Comparison of ENCODE assay signal across 39 cellular contexts in the genomic region with DNA sequence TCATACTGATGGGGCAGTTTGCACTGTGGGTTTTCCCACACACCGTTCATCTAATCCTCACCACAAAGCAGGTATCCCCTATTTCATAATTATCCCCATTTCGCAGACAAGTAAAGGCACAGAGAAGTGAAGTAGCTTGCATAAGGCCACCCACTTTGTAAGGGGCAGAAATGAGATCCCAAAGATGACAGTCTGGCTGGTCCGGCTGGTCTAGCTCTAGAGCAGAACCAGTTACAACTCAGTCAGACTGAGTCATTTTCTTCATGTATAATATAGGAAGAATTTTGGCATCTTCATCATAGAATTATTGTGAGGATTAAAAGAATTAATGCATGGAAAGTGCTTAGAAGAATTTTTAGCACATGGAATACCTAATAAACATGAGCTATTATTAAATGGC. TPM values are rescaled to one million over a fixed set of nuclear protein-coding genes. Genes with fewer than 3 reads are reported as not detected.
"Had no signal": no experiment of that assay in that cellular context is flagged by ENCODE, and none has a peak within 500 bp of the region (broad histone marks: within the 10 kb centered on the region; RNA-seq: fewer than 3 reads in every experiment).

No MANE protein-coding gene starts in this region.

- H3K27ac Mint-ChIP-seq: activated B cell treated with CpG ODN at 0.5 μM for 24 hours; activated CD4-positive, alpha-beta memory T cell treated with anti-CD3 and anti-CD28 coated beads for 36 hours; activated CD4-positive, alpha-beta T cell treated with anti-CD3 and anti-CD28 coated beads, Interleukin-2, amount 10 ng/mL, durations not matched to agents 24 days and 14 days; activated CD8-positive, alpha-beta T cell treated with anti-CD3 and anti-CD28 coated beads for 36 hours; activated naive CD4-positive, alpha-beta T cell treated with anti-CD3 and anti-CD28 coated beads, Interleukin-2, amount 10 ng/mL, durations not matched to agents 7 days and 5 days; activated naive CD4-positive, alpha-beta T cell treated with anti-CD3 and anti-CD28 coated beads, Interleukin-2, amount 50 U/mL, for 24 hours; activated naive CD8-positive, alpha-beta T cell; activated naive CD8-positive, alpha-beta T cell treated with anti-CD3 and anti-CD28 coated beads, Interleukin-2, amount 10 ng/mL, durations not matched to agents 7 days and 5 days; activated naive CD8-positive, alpha-beta T cell treated with anti-CD3 and anti-CD28 coated beads, Interleukin-2, amount 50 U/mL, for 24 hours; activated T-cell treated with anti-CD3 and anti-CD28 coated beads, Interleukin-2, amount 50 U/mL, for 72 hours; activated T-helper 1 cell treated with anti-CD3 and anti-CD28 coated beads, Interleukin-12 subunit alpha, Interleukin-12 subunit beta, Interleukin-2, Interleukin-4 antibody, amounts not matched to agents 30 ng/mL and 10 ng/mL and 1 ng/mL, durations not matched to agents 14 hours and 24 hours and 36 hours; activated T-helper 2 cell treated with anti-CD3 and anti-CD28 coated beads, Interferon-gamma antibody, Interleukin-2, Interleukin-4, amounts not matched to agents 10 μg/mL and 5 μg/mL and 100 μg/mL, durations not matched to agents 14 hours and 24 hours and 36 hours; T-helper 1 cell treated with Interleukin-12 subunit alpha and Interleukin-12 subunit beta and Interleukin-4 antibody, amounts not matched to agents 30 μg/mL and 1 μg/mL, for 36 hours; T-helper 2 cell treated with Interferon-gamma antibody and Interleukin-4, amounts not matched to agents 5 μg/mL and 100 μg/mL, for 36 hours had no signal

- FAIRE-seq: astrocyte, TTC549 had no signal

- H3K4me3 ChIP-seq: body of pancreas had no signal

- H3K9me3 ChIP-seq: body of pancreas had no signal

- ATAC-seq: activated CD8-positive, alpha-beta T cell treated with anti-CD3 and anti-CD28 coated beads for 36 hours; activated naive CD8-positive, alpha-beta T cell treated with anti-CD3 and anti-CD28 coated beads, Interleukin-2, amount 50 U/mL, for 24 hours; activated T-cell treated with anti-CD3 and anti-CD28 coated beads, Interleukin-2, amount 50 U/mL, for 4 hours; activated T-cell treated with anti-CD3 and anti-CD28 coated beads, Interleukin-2, amount 50 U/mL, for 72 hours; body of pancreas had no signal

- DNase-seq: activated B cell treated with CpG ODN at 0.5 μM for 24 hours; activated CD4-positive, alpha-beta memory T cell treated with anti-CD3 and anti-CD28 coated beads for 36 hours; activated CD4-positive, alpha-beta T cell treated with anti-CD3 and anti-CD28 coated beads for 4 hours; activated CD4-positive, alpha-beta T cell treated with anti-CD3 and anti-CD28 coated beads, Interleukin-2, amount 10 ng/mL, durations not matched to agents 24 days and 14 days; activated CD4-positive, alpha-beta T cell treated with anti-CD3 and anti-CD28 coated beads, Interleukin-2, amount 50 U/mL, for 1 hour; activated CD4-positive, alpha-beta T cell treated with anti-CD3 and anti-CD28 coated beads, Interleukin-2, amount 50 U/mL, for 4 hours; activated CD4-positive, CD25-positive, alpha-beta regulatory T cell treated with anti-CD3 and anti-CD28 coated beads, Interleukin-2, amount 50 U/mL, for 72 hours; activated CD8-positive, alpha-beta memory T cell treated with anti-CD3 and anti-CD28 coated beads, Interleukin-2, amount 50 U/mL, for 4 hours; activated CD8-positive, alpha-beta T cell treated with anti-CD3 and anti-CD28 coated beads for 36 hours; activated effector memory CD4-positive, alpha-beta T cell treated with Interleukin-2 at 50 U/mL for 16 hours; activated gamma-delta T cell; activated naive CD4-positive, alpha-beta T cell treated with anti-CD3 and anti-CD28 coated beads, Interleukin-2, amount 10 ng/mL, durations not matched to agents 7 days and 5 days; activated naive CD4-positive, alpha-beta T cell treated with Interleukin-2 at 50 U/mL for 16 hours; activated naive CD8-positive, alpha-beta T cell treated with anti-CD3 and anti-CD28 coated beads, Interleukin-2, amount 10 ng/mL, durations not matched to agents 7 days and 5 days; activated naive CD8-positive, alpha-beta T cell treated with anti-CD3 and anti-CD28 coated beads, Interleukin-2, amount 50 U/mL, for 24 hours; activated T-cell treated with anti-CD3 and anti-CD28 coated beads for 4 hours; activated T-cell treated with anti-CD3 and anti-CD28 coated beads, Interleukin-2, amount 50 U/mL, for 1 hour; activated T-cell treated with anti-CD3 and anti-CD28 coated beads, Interleukin-2, amount 50 U/mL, for 4 hours; activated T-cell treated with anti-CD3 and anti-CD28 coated beads, Interleukin-2, amount 50 U/mL, for 72 hours; aorta; brain microvascular endothelial cell; central memory CD4-positive, alpha-beta T cell; SW 1271; T-helper 1 cell; T-helper 2 cell; T-helper 9 cell had no signal

- H3K27me3 ChIP-seq: body of pancreas, brain microvascular endothelial cell had no signal

- H3K4me3 Mint-ChIP-seq: activated B cell treated with CpG ODN at 0.5 μM for 24 hours; activated CD4-positive, alpha-beta memory T cell treated with anti-CD3 and anti-CD28 coated beads for 36 hours; activated CD4-positive, alpha-beta T cell treated with anti-CD3 and anti-CD28 coated beads, Interleukin-2, amount 10 ng/mL, durations not matched to agents 24 days and 14 days; activated CD8-positive, alpha-beta T cell treated with anti-CD3 and anti-CD28 coated beads for 36 hours; activated naive CD4-positive, alpha-beta T cell treated with anti-CD3 and anti-CD28 coated beads, Interleukin-2, amount 10 ng/mL, durations not matched to agents 7 days and 5 days; activated naive CD4-positive, alpha-beta T cell treated with anti-CD3 and anti-CD28 coated beads, Interleukin-2, amount 50 U/mL, for 24 hours; activated naive CD8-positive, alpha-beta T cell; activated naive CD8-positive, alpha-beta T cell treated with anti-CD3 and anti-CD28 coated beads, Interleukin-2, amount 10 ng/mL, durations not matched to agents 7 days and 5 days; activated naive CD8-positive, alpha-beta T cell treated with anti-CD3 and anti-CD28 coated beads, Interleukin-2, amount 50 U/mL, for 24 hours; activated T-cell treated with anti-CD3 and anti-CD28 coated beads, Interleukin-2, amount 50 U/mL, for 4 hours; activated T-cell treated with anti-CD3 and anti-CD28 coated beads, Interleukin-2, amount 50 U/mL, for 72 hours; activated T-helper 1 cell treated with anti-CD3 and anti-CD28 coated beads, Interleukin-12 subunit alpha, Interleukin-12 subunit beta, Interleukin-2, Interleukin-4 antibody, amounts not matched to agents 30 ng/mL and 10 ng/mL and 1 ng/mL, durations not matched to agents 14 hours and 24 hours and 36 hours; T-helper 1 cell treated with Interleukin-12 subunit alpha and Interleukin-12 subunit beta and Interleukin-4 antibody, amounts not matched to agents 30 μg/mL and 1 μg/mL, for 36 hours; T-helper 2 cell treated with Interferon-gamma antibody and Interleukin-4, amounts not matched to agents 5 μg/mL and 100 μg/mL, for 36 hours had no signal

- H3K27me3 Mint-ChIP-seq: activated B cell treated with CpG ODN at 0.5 μM for 24 hours; activated CD4-positive, alpha-beta memory T cell treated with anti-CD3 and anti-CD28 coated beads for 36 hours; activated CD4-positive, alpha-beta T cell treated with anti-CD3 and anti-CD28 coated beads, Interleukin-2, amount 10 ng/mL, durations not matched to agents 24 days and 14 days; activated CD8-positive, alpha-beta T cell treated with anti-CD3 and anti-CD28 coated beads for 36 hours; activated naive CD4-positive, alpha-beta T cell treated with anti-CD3 and anti-CD28 coated beads, Interleukin-2, amount 10 ng/mL, durations not matched to agents 7 days and 5 days; activated naive CD4-positive, alpha-beta T cell treated with anti-CD3 and anti-CD28 coated beads, Interleukin-2, amount 50 U/mL, for 24 hours; activated naive CD8-positive, alpha-beta T cell; activated naive CD8-positive, alpha-beta T cell treated with anti-CD3 and anti-CD28 coated beads, Interleukin-2, amount 10 ng/mL, durations not matched to agents 7 days and 5 days had no signal

- H3K9me3 Mint-ChIP-seq: activated B cell treated with CpG ODN at 0.5 μM for 24 hours; activated CD4-positive, alpha-beta memory T cell treated with anti-CD3 and anti-CD28 coated beads for 36 hours; activated CD4-positive, alpha-beta T cell treated with anti-CD3 and anti-CD28 coated beads, Interleukin-2, amount 10 ng/mL, durations not matched to agents 24 days and 14 days; activated CD8-positive, alpha-beta T cell treated with anti-CD3 and anti-CD28 coated beads for 36 hours; activated naive CD4-positive, alpha-beta T cell treated with anti-CD3 and anti-CD28 coated beads, Interleukin-2, amount 10 ng/mL, durations not matched to agents 7 days and 5 days; activated naive CD4-positive, alpha-beta T cell treated with anti-CD3 and anti-CD28 coated beads, Interleukin-2, amount 50 U/mL, for 24 hours; activated naive CD8-positive, alpha-beta T cell treated with anti-CD3 and anti-CD28 coated beads, Interleukin-2, amount 10 ng/mL, durations not matched to agents 7 days and 5 days; activated naive CD8-positive, alpha-beta T cell treated with anti-CD3 and anti-CD28 coated beads, Interleukin-2, amount 50 U/mL, for 24 hours; activated T-cell treated with anti-CD3 and anti-CD28 coated beads, Interleukin-2, amount 50 U/mL, for 4 hours; activated T-cell treated with anti-CD3 and anti-CD28 coated beads, Interleukin-2, amount 50 U/mL, for 72 hours; activated T-helper 1 cell treated with anti-CD3 and anti-CD28 coated beads, Interleukin-12 subunit alpha, Interleukin-12 subunit beta, Interleukin-2, Interleukin-4 antibody, amounts not matched to agents 30 ng/mL and 10 ng/mL and 1 ng/mL, durations not matched to agents 14 hours and 24 hours and 36 hours; activated T-helper 2 cell treated with anti-CD3 and anti-CD28 coated beads, Interferon-gamma antibody, Interleukin-2, Interleukin-4, amounts not matched to agents 10 μg/mL and 5 μg/mL and 100 μg/mL, durations not matched to agents 14 hours and 24 hours and 36 hours; T-helper 1 cell treated with Interleukin-12 subunit alpha and Interleukin-12 subunit beta and Interleukin-4 antibody, amounts not matched to agents 30 μg/mL and 1 μg/mL, for 36 hours; T-helper 2 cell treated with Interferon-gamma antibody and Interleukin-4, amounts not matched to agents 5 μg/mL and 100 μg/mL, for 36 hours had no signal

- H3K27ac ChIP-seq: brain microvascular endothelial cell, VCaP had no signal

- H3K4me1 Mint-ChIP-seq: activated B cell treated with CpG ODN at 0.5 μM for 24 hours; activated CD4-positive, alpha-beta T cell treated with anti-CD3 and anti-CD28 coated beads, Interleukin-2, amount 10 ng/mL, durations not matched to agents 24 days and 14 days; activated naive CD4-positive, alpha-beta T cell treated with anti-CD3 and anti-CD28 coated beads, Interleukin-2, amount 10 ng/mL, durations not matched to agents 7 days and 5 days; activated naive CD4-positive, alpha-beta T cell treated with anti-CD3 and anti-CD28 coated beads, Interleukin-2, amount 50 U/mL, for 24 hours; activated naive CD8-positive, alpha-beta T cell treated with anti-CD3 and anti-CD28 coated beads, Interleukin-2, amount 10 ng/mL, durations not matched to agents 7 days and 5 days; activated naive CD8-positive, alpha-beta T cell treated with anti-CD3 and anti-CD28 coated beads, Interleukin-2, amount 50 U/mL, for 24 hours had no signal

- H3K36me3 Mint-ChIP-seq: activated CD4-positive, alpha-beta memory T cell treated with anti-CD3 and anti-CD28 coated beads for 36 hours; activated naive CD4-positive, alpha-beta T cell treated with anti-CD3 and anti-CD28 coated beads, Interleukin-2, amount 10 ng/mL, durations not matched to agents 7 days and 5 days; activated naive CD4-positive, alpha-beta T cell treated with anti-CD3 and anti-CD28 coated beads, Interleukin-2, amount 50 U/mL, for 24 hours; activated naive CD8-positive, alpha-beta T cell; activated naive CD8-positive, alpha-beta T cell treated with anti-CD3 and anti-CD28 coated beads, Interleukin-2, amount 10 ng/mL, durations not matched to agents 7 days and 5 days had no signal

RNA-seq across cellular contexts. Expression of gene RBP1, which starts 10.6 kb away (rescaled TPM):
- total RNA-seq: activated B cell treated with CpG ODN at 0.5 μM for 24 hours; activated CD4-positive, alpha-beta memory T cell treated with anti-CD3 and anti-CD28 coated beads for 36 hours; activated CD4-positive, alpha-beta T cell treated with anti-CD3 and anti-CD28 coated beads, Interleukin-2, amount 10 ng/mL, durations not matched to agents 24 days and 14 days; activated CD8-positive, alpha-beta memory T cell treated with anti-CD3 and anti-CD28 coated beads for 36 hours; activated CD8-positive, alpha-beta T cell treated with anti-CD3 and anti-CD28 coated beads for 36 hours; activated naive CD8-positive, alpha-beta T cell treated with anti-CD3 and anti-CD28 coated beads, Interleukin-2, amount 10 ng/mL, durations not matched to agents 7 days and 5 days; activated T-cell treated with anti-CD3 and anti-CD28 coated beads, Interleukin-2, amount 50 U/mL, for 72 hours; activated T-helper 1 cell treated with anti-CD3 and anti-CD28 coated beads, Interleukin-12 subunit alpha, Interleukin-12 subunit beta, Interleukin-2, Interleukin-4 antibody, amounts not matched to agents 30 ng/mL and 10 ng/mL and 1 ng/mL, durations not matched to agents 14 hours and 24 hours and 36 hours; activated T-helper 2 cell treated with anti-CD3 and anti-CD28 coated beads, Interferon-gamma antibody, Interleukin-2, Interleukin-4, amounts not matched to agents 10 μg/mL and 5 μg/mL and 100 μg/mL, durations not matched to agents 14 hours and 24 hours and 36 hours had no signal

RNA-seq across cellular contexts. Expression of gene RBP2, which starts 52.6 kb away (rescaled TPM):
- total RNA-seq: activated B cell treated with CpG ODN at 0.5 μM for 24 hours; activated CD4-positive, alpha-beta memory T cell treated with anti-CD3 and anti-CD28 coated beads for 36 hours; activated CD4-positive, alpha-beta T cell treated with anti-CD3 and anti-CD28 coated beads, Interleukin-2, amount 10 ng/mL, durations not matched to agents 24 days and 14 days; activated CD8-positive, alpha-beta memory T cell treated with anti-CD3 and anti-CD28 coated beads for 36 hours; activated CD8-positive, alpha-beta T cell treated with anti-CD3 and anti-CD28 coated beads for 36 hours; activated naive CD8-positive, alpha-beta T cell treated with anti-CD3 and anti-CD28 coated beads, Interleukin-2, amount 10 ng/mL, durations not matched to agents 7 days and 5 days; activated T-cell treated with anti-CD3 and anti-CD28 coated beads, Interleukin-2, amount 50 U/mL, for 4 hours; activated T-cell treated with anti-CD3 and anti-CD28 coated beads, Interleukin-2, amount 50 U/mL, for 72 hours; activated T-helper 1 cell treated with anti-CD3 and anti-CD28 coated beads, Interleukin-12 subunit alpha, Interleukin-12 subunit beta, Interleukin-2, Interleukin-4 antibody, amounts not matched to agents 30 ng/mL and 10 ng/mL and 1 ng/mL, durations not matched to agents 14 hours and 24 hours and 36 hours; activated T-helper 2 cell treated with anti-CD3 and anti-CD28 coated beads, Interferon-gamma antibody, Interleukin-2, Interleukin-4, amounts not matched to agents 10 μg/mL and 5 μg/mL and 100 μg/mL, durations not matched to agents 14 hours and 24 hours and 36 hours; aorta; astrocyte; body of pancreas; cardiac septum; cerebellum had no signal
